In genomic region chr2:105470979-105471378, GRCh38 we compare ENCODE assay signal across 27 cellular contexts.
DNase-seq lines count a peak whose midpoint lies in the region; ATAC-seq and TF ChIP-seq lines count a peak whose summit lies in the region.
"Had no signal": no experiment of that assay in that cellular context is flagged by ENCODE, and none has a peak within 500 bp of the region (broad histone marks: within the 10 kb centered on the region; RNA-seq: fewer than 3 reads in every experiment).

No MANE protein-coding gene starts in this region.

- CTCF ChIA-PET in PC-3 (lab: Charles Lee): no interaction called here

- DNase-seq in G401 (ENCODE audit: low spot score) (peak; percentile 79), NCI-H82 (lab: John Stamatoyannopoulos, UW) (peak; percentile 51), esophagus muscularis mucosa (ENCODE audit: extremely low spot score) (peak; percentile 86), PC-3 (no peak)
- DNase-seq in effector CD4-positive, alpha-beta T cell: no peak
- DNase-seq: activated B cell treated with CpG ODN at 0.5 μM for 24 hours; activated CD4-positive, alpha-beta T cell treated with anti-CD3 and anti-CD28 coated beads, Interleukin-2, amount 50 U/mL, for 4 hours; activated naive CD4-positive, alpha-beta T cell treated with anti-CD3 and anti-CD28 coated beads, Interleukin-2, amount 10 ng/mL, durations not matched to agents 7 days and 5 days; Caco-2; hypothalamus; immature natural killer cell; MV-4-11; NCI-H187 treated with DMSO at 0.1 percent for 48 hours; NCI-H226; NK-92 treated with Interleukin-12 subunit alpha and Interleukin-12 subunit beta, amount 100 ng/mL, for 24 hours; PC-9; Right ventricle myocardium superior; stimulated activated naive B cell treated with anti-CD40 and anti-IgM and Interleukin-4, amounts not matched to agents 10 μg/mL and 1 μg/mL and 100 μg/mL, for 72 hours had no signal

- no peaks in the 10 kb centered on the region for H4K20me1 ChIP-seq in BLaER1
- H4K20me1 ChIP-seq in PC-3 (ENCODE audit: low read length): no peaks in the 10 kb centered on the region

- no peak overlapping the region for H3K9ac ChIP-seq in BLaER1
- no peak overlapping the region for H3K9ac ChIP-seq in PC-3 (ENCODE audit: low read length)

- no peak for ATAC-seq in PC-3
- no peak for ATAC-seq in GM21526 (IDR thresholded peaks at IDR 0.05; ENCODE audit: low FRiP score, unreplicated experiment)
- ATAC-seq in HG02642 (IDR thresholded peaks at IDR 0.05; ENCODE audit: poor library complexity, unreplicated experiment): no peak
- ATAC-seq: HCT116; stimulated activated naive B cell treated with anti-CD40 and anti-IgM and Interleukin-4, amounts not matched to agents 10 μg/mL and 1 μg/mL and 100 μg/mL, for 72 hours had no signal

- no peak overlapping the region for H3K4me3 ChIP-seq in BLaER1
- H3K4me3 ChIP-seq in esophagus muscularis mucosa: no peak overlapping the region
- H3K4me3 ChIP-seq in PC-3 (ENCODE audit: low read length): no peak overlapping the region
- H3K4me3 ChIP-seq: coronary artery, PC-9, prostate gland, suprapubic skin had no signal

- no peak for TF ChIP-seq POLR2A in esophagus muscularis mucosa (IDR thresholded peaks at IDR 0.05; ENCODE audit: low read depth)

- no peak overlapping the region for H3K27ac ChIP-seq in BLaER1
- no peak overlapping the region for H3K27ac ChIP-seq in esophagus muscularis mucosa (replicated peaks in 1 of 4)
- H3K27ac ChIP-seq in PC-3 (ENCODE audit: low read length): no peak overlapping the region
- H3K27ac ChIP-seq: C4-2B, coronary artery, neutrophil, PC-9, prostate gland, suprapubic skin had no signal

- no peaks in the 10 kb centered on the region for H3K27me3 ChIP-seq in BLaER1
- H3K27me3 ChIP-seq in esophagus muscularis mucosa: no peaks in the 10 kb centered on the region
- H3K27me3 ChIP-seq in PC-3 (ENCODE audit: low read length): no peaks in the 10 kb centered on the region
- H3K27me3 ChIP-seq: suprapubic skin had no signal

- no peaks in the 10 kb centered on the region for H3F3A ChIP-seq in PC-3 (ENCODE audit: low read length, unreplicated experiment)

- peak overlapping the region; percentile 34 for H3K4me2 ChIP-seq in BLaER1
- H3K4me2 ChIP-seq in PC-3 (ENCODE audit: low read length): no peak overlapping the region
- H3K4me2 ChIP-seq: PC-9 had no signal

- H3K36me3 ChIP-seq in BLaER1: no peaks in the 10 kb centered on the region
- H3K36me3 ChIP-seq in esophagus muscularis mucosa: no peaks in the 10 kb centered on the region
- H3K36me3 ChIP-seq in PC-3 (ENCODE audit: low read depth, low read length): no peaks in the 10 kb centered on the region
- H3K36me3 ChIP-seq: neutrophil, prostate gland, suprapubic skin had no signal

- intact Hi-C loops in esophagus muscularis mucosa (cut with DNase I) (no loop called here), PC-3 (cut with micrococcal nuclease) (no loop called here)

- no peaks in the 10 kb centered on the region for H3K79me2 ChIP-seq in PC-3 (ENCODE audit: low read length)

- no peak for TF ChIP-seq EP300 in esophagus muscularis mucosa (IDR thresholded peaks at IDR 0.05)

- in situ Hi-C loops in G401 (cut with HindIII; ENCODE audit: low sequenced_read_pairs): no loop called here

- no TSS peak for BruUV-seq in PC-3 (replicated peaks; lab: Mats Ljungman, UMichigan)

- H3K4me1 ChIP-seq in BLaER1: peaks cover 26% of the 10 kb centered on the region
- H3K4me1 ChIP-seq in esophagus muscularis mucosa: no peaks in the 10 kb centered on the region
- peaks cover 7% of the 10 kb centered on the region; the same call in 1 of the 2 replicates for H3K4me1 ChIP-seq in PC-3 (ENCODE audit: insufficient read depth, low read length)
- H3K4me1 ChIP-seq: prostate gland, suprapubic skin had no signal

- no peak overlapping the region for H2AFZ ChIP-seq in PC-3 (ENCODE audit: low read length)
- H2AFZ ChIP-seq: PC-9 had no signal

- POLR2A ChIA-PET in PC-3 (lab: Charles Lee; ENCODE audit: unreplicated experiment): no interaction called here

- H3K9me3 ChIP-seq in BLaER1 (no peaks in the 10 kb centered on the region), esophagus muscularis mucosa (no peaks in the 10 kb centered on the region), PC-3 (ENCODE audit: low read length) (no peaks in the 10 kb centered on the region)
- H3K9me3 ChIP-seq: Caco-2, neutrophil, prostate gland, suprapubic skin had no signal

- 56% methylated on average over 5 of the region's 5 CpGs for WGBS in esophagus muscularis mucosa

- no peaks in the 10 kb centered on the region for H3K9me2 ChIP-seq in PC-3 (replicated peaks; ENCODE audit: low read length)

- TF ChIP-seq CTCF in esophagus muscularis mucosa (IDR thresholded peaks at IDR 0.05) (no peak), PC-3 (conservative IDR thresholded peaks at IDR 0.05; ENCODE audit: low read depth, low read length) (no peak)

Comparison
In these comparisons a context has a peak if more than half of its experiments do, and no peak if none do; other contexts are left out.
1. DNase-seq: peak in G401 (single experiment), NCI-H82 (single experiment) and esophagus muscularis mucosa (single experiment); none in PC-3 (single experiment) and effector CD4-positive, alpha-beta T cell (single experiment).